8 cellular contexts compared by ENCODE assay signal in genomic region chr11:106021967-106022794, GRCh38. TPM values are rescaled to one million over a fixed set of nuclear protein-coding genes. Genes with fewer than 3 reads are reported as not detected.
A peak's percentile ranks its signal among the peaks of the same experiment; 100 is the strongest.
DNase-seq lines count a peak whose midpoint lies in the region; ATAC-seq lines count a peak whose summit lies in the region.

Gene MSANTD4, minus strand, starts transcription at chr11:106022240. Its CDS starts 11,323 bp downstream, at chr11:106010917.

- no peaks in the 10 kb centered on the region for H3K36me3 ChIP-seq in rectal smooth muscle tissue (ENCODE audit: control insufficient read depth, insufficient read depth, low read length)
- no peaks in the 10 kb centered on the region for H3K36me3 ChIP-seq in aorta (ENCODE audit: control insufficient read depth in 1 of 2, insufficient read depth in 2 of 2, low read length in 1 of 2)

- peak; percentile 96 for DNase-seq in NCI-H2029 treated with DMSO at 0.1 percent for 48 hours (lab: John Stamatoyannopoulos, UW)
- DNase-seq in T-helper 9 cell, result peak; percentile 94
- peak; percentile 100 for DNase-seq in astrocyte of the hippocampus (ENCODE audit: low read depth, low spot score)
- DNase-seq in hepatic stellate cell (ENCODE audit: low spot score), result peak; percentile 92
- peak; percentile 99 to 100 for DNase-seq in aorta

- WGBS in aorta, 2 donors, result 1 to 2% methylated on average over 48 of the region's 48 CpGs

- H3K9me3 ChIP-seq in aorta (ENCODE audit: control insufficient read depth, low read length), result no peaks in the 10 kb centered on the region

- ATAC-seq in GM18502 (IDR thresholded peaks at IDR 0.05; ENCODE audit: poor library complexity, unreplicated experiment) (peak; percentile 97), HG02970 (IDR thresholded peaks at IDR 0.05; ENCODE audit: low FRiP score, unreplicated experiment) (peak; percentile 99), aorta (ENCODE audit: low FRiP score) (peak; percentile 99)

- H3K4me3 ChIP-seq in rectal smooth muscle tissue (ENCODE audit: low read length) (peak within 1 kb of the TSS; percentile 94), aorta (ENCODE audit: low read length in 2 of 2) (peak within 1 kb of the TSS; percentile 69 to 83)

- no peaks in the 10 kb centered on the region for H3K27me3 ChIP-seq in rectal smooth muscle tissue (ENCODE audit: control insufficient read depth, insufficient read depth, low read length)
- no peaks in the 10 kb centered on the region for H3K27me3 ChIP-seq in aorta (ENCODE audit: control insufficient read depth in 1 of 2, insufficient read depth in 2 of 2, low read length in 1 of 2)

- intact Hi-C loops in aorta (cut with DNase I), result loop anchor here (1.0 to 5.0 kb wide), 2 partner anchors 55 kb away; partner anchors contain the start of genes AASDHPPT (in 2 of the 2) and KBTBD3 (in 2 of the 2)

- H3K4me1 ChIP-seq in rectal smooth muscle tissue (ENCODE audit: control insufficient read depth, insufficient read depth, low read length) (peaks cover 7% of the 10 kb centered on the region), aorta (ENCODE audit: control insufficient read depth in 1 of 2, insufficient read depth in 2 of 2, low read length in 2 of 2) (peaks cover 0 to 3% of the 10 kb centered on the region in 2 donors)

- H3K27ac ChIP-seq in rectal smooth muscle tissue (ENCODE audit: low read depth, low read length) (peak within 1 kb of the TSS; percentile 83), aorta (ENCODE audit: low read depth in 1 of 2, low read length in 2 of 2) (peak within 1 kb of the TSS in 1 of 2 donors; percentile 53)

- peak within 1 kb of the TSS; percentile 66 for H3K9ac ChIP-seq in rectal smooth muscle tissue (ENCODE audit: low read length)

RNA-seq across cellular contexts. Expression of gene MSANTD4, which starts in this region (rescaled TPM):
- 10 to 100 TPM; 18.4 to 21.6 TPM for total RNA-seq in aorta
- polyA plus RNA-seq in aorta, result 1 to 10 TPM; 9.1 to 9.7 TPM
